In the genomic region with DNA sequence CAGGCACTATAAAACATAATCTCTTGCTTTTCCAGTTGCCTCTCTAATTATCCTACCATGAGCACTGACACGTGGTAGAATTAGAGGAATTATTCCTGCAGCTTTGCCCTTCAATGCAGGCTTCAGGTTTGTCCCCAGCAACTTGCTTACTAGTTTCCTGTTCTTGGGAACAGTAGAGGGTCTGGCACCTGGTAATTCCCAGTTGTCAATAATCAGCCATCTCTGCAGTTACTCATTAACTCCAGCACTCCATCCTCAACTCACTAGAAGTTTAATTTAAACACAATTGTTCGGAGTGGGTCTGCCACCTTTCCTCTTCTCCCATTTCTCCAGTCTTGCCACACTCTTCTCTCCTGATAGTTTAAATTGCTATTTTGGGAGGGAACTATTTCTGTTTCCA, we compare ENCODE assay signal across 26 cellular contexts.
"Had no signal": no experiment of that assay in that cellular context is flagged by ENCODE, and none has a peak within 500 bp of the region (broad histone marks: within the 10 kb centered on the region; RNA-seq: fewer than 3 reads in every experiment).

No MANE protein-coding gene starts in this region.

- H3K36me3 Mint-ChIP-seq: activated CD4-positive, alpha-beta memory T cell treated with anti-CD3 and anti-CD28 coated beads for 36 hours; activated naive CD8-positive, alpha-beta T cell; WTC11 had no signal

- H3K9me3 Mint-ChIP-seq: activated CD4-positive, alpha-beta memory T cell treated with anti-CD3 and anti-CD28 coated beads for 36 hours; activated CD4-positive, alpha-beta T cell treated with anti-CD3 and anti-CD28 coated beads, Interleukin-2, amount 10 ng/mL, durations not matched to agents 7 days and 5 days; activated naive CD4-positive, alpha-beta T cell treated with anti-CD3 and anti-CD28 coated beads for 36 hours; T-helper 2 cell treated with Interferon-gamma antibody and Interleukin-4, amounts not matched to agents 5 μg/mL and 100 μg/mL, for 36 hours; WTC11 had no signal

- H3K27me3 ChIP-seq: brain microvascular endothelial cell, SJSA1 had no signal

- H3K4me3 ChIP-seq: cardiac muscle cell, SJSA1 had no signal

- H3K4me1 Mint-ChIP-seq: activated CD4-positive, alpha-beta T cell treated with anti-CD3 and anti-CD28 coated beads, Interleukin-2, amount 10 ng/mL, durations not matched to agents 7 days and 5 days; WTC11 had no signal

- H3K9me3 ChIP-seq: SJSA1 had no signal

- H3K36me3 ChIP-seq: brain microvascular endothelial cell, cardiac muscle cell, SJSA1 had no signal

- H3K27ac Mint-ChIP-seq: activated CD4-positive, alpha-beta memory T cell treated with anti-CD3 and anti-CD28 coated beads for 36 hours; activated CD4-positive, alpha-beta T cell treated with anti-CD3 and anti-CD28 coated beads, Interleukin-2, amount 10 ng/mL, durations not matched to agents 7 days and 5 days; activated naive CD4-positive, alpha-beta T cell treated with anti-CD3 and anti-CD28 coated beads for 36 hours; activated naive CD8-positive, alpha-beta T cell; T-helper 2 cell treated with Interferon-gamma antibody and Interleukin-4, amounts not matched to agents 5 μg/mL and 100 μg/mL, for 36 hours; WTC11 had no signal

- H3K27me3 Mint-ChIP-seq: activated CD4-positive, alpha-beta memory T cell treated with anti-CD3 and anti-CD28 coated beads for 36 hours; activated CD4-positive, alpha-beta T cell treated with anti-CD3 and anti-CD28 coated beads, Interleukin-2, amount 10 ng/mL, durations not matched to agents 7 days and 5 days had no signal

- H3K4me3 Mint-ChIP-seq: activated CD4-positive, alpha-beta memory T cell treated with anti-CD3 and anti-CD28 coated beads for 36 hours; activated CD4-positive, alpha-beta T cell treated with anti-CD3 and anti-CD28 coated beads, Interleukin-2, amount 10 ng/mL, durations not matched to agents 7 days and 5 days; activated naive CD4-positive, alpha-beta T cell treated with anti-CD3 and anti-CD28 coated beads for 36 hours; activated naive CD8-positive, alpha-beta T cell; activated T-cell treated with anti-CD3 and anti-CD28 coated beads, Interleukin-2, amount 50 U/mL, for 4 hours; T-helper 2 cell treated with Interferon-gamma antibody and Interleukin-4, amounts not matched to agents 5 μg/mL and 100 μg/mL, for 36 hours; WTC11 had no signal

- H3K4me1 ChIP-seq: SJSA1 had no signal

- ATAC-seq: activated T-cell treated with anti-CD3 and anti-CD28 coated beads, Interleukin-2, amount 50 U/mL, for 4 hours; PC-3; SK-N-SH treated with all-trans-retinoic acid at 6 μM for 48 hours; WTC11 had no signal

- DNase-seq: activated CD4-positive, alpha-beta memory T cell treated with anti-CD3 and anti-CD28 coated beads for 36 hours; activated CD4-positive, alpha-beta T cell treated with anti-CD3 and anti-CD28 coated beads, Interleukin-2, amount 10 ng/mL, durations not matched to agents 7 days and 5 days; activated CD4-positive, CD25-positive, alpha-beta regulatory T cell treated with anti-CD3 and anti-CD28 coated beads, Interleukin-2, amount 50 U/mL, for 72 hours; activated CD8-positive, alpha-beta memory T cell treated with anti-CD3 and anti-CD28 coated beads for 24 hours; activated effector memory CD4-positive, alpha-beta T cell treated with anti-CD3 and anti-CD28 coated beads, Interleukin-2, amount 50 U/mL, for 16 hours; activated naive CD4-positive, alpha-beta T cell treated with anti-CD3 and anti-CD28 coated beads for 36 hours; activated T-cell treated with anti-CD3 and anti-CD28 coated beads, Interleukin-2, amount 50 U/mL, for 4 hours; amygdala; brain microvascular endothelial cell; KG1; NCI-H1048; NCI-H146; NCI-H187 treated with DMSO at 0.1 percent for 48 hours; NCI-H2081 treated with DMSO at 0.1 percent for 48 hours; NCI-H2171 treated with DMSO at 0.1 percent for 48 hours; NCI-H226; NCI-H526 treated with DMSO at 0.1 percent for 48 hours; PC-3; SHP77; SW 1271 had no signal

- H3K27ac ChIP-seq: brain microvascular endothelial cell, cardiac muscle cell, SJSA1 had no signal
